Comparison of ENCODE assay signal across 13 cellular contexts in the genomic region with DNA sequence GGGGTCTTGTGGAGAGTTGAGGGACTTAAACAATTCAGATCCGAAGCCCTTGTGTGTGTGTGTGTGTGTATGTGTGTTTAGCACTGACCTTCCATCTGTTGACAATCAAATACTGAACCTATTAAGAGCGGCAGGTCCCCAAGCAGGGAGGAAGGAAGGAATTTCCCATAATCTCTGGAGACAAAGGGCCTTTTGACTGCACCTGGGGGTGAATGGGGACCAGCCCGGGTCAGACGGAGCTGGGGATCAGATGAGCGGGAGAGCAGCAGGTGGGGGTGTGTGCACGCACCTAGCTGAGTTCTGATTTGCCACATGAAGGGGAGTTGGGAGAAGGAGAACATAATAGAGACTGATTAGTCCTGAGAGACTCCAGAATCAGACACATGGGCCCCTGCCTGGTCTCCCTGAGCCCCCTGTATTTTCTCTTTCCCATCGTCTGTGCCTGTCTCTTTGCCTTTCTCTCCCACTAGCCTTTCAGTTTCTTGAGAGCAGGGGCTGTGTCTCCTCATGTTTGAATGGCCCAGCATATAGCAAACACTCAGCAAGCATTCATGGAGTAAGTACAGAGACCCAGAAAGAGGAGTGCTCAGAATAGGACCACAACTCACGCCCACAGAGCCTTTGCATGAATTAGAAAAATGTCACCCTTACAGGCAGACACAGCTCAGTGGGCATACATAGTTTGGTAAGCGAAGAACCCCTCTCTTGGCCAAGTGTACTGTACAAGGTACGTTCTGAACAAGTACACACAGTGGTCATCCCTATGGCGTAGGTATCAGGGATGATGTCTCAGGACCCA.
"Had no signal": no experiment of that assay in that cellular context is flagged by ENCODE, and none has a peak within 500 bp of the region (broad histone marks: within the 10 kb centered on the region; RNA-seq: fewer than 3 reads in every experiment).

No MANE protein-coding gene starts in this region.

- ATAC-seq: activated naive CD4-positive, alpha-beta T cell treated with anti-CD3 and anti-CD28 coated beads, Interleukin-2, amount 50 U/mL, for 72 hours; T-helper 17 cell had no signal

- H3K4me1 ChIP-seq: upper lobe of left lung had no signal

- H3K9me3 ChIP-seq: adrenal gland, esophagus muscularis mucosa, spleen, upper lobe of left lung had no signal

- H3K27me3 ChIP-seq: adrenal gland, upper lobe of left lung had no signal

- H3K36me3 ChIP-seq: adrenal gland, esophagus muscularis mucosa, spleen, upper lobe of left lung, WERI-Rb-1 had no signal

- H3K4me3 ChIP-seq: adrenal gland, esophagus muscularis mucosa, spleen, upper lobe of left lung had no signal

- H3K27ac ChIP-seq: adrenal gland, esophagus muscularis mucosa, spleen, upper lobe of left lung, WERI-Rb-1 had no signal

- DNase-seq: activated CD4-positive, alpha-beta T cell treated with anti-CD3 and anti-CD28 coated beads, Interleukin-2, amount 50 U/mL, for 4 hours; activated gamma-delta T cell treated with Interleukin-2 at 50 U/mL for 16 hours; adrenal gland; cerebellar nuclear complex; effector CD8-positive, alpha-beta T cell; natural killer cell; nucleus accumbens; spleen; T-helper 17 cell; WERI-Rb-1 had no signal
